10 cellular contexts compared by ENCODE assay signal in genomic region chr2:54551123-54551756, GRCh38.
DNase-seq lines count a peak whose midpoint lies in the region; ATAC-seq and TF ChIP-seq lines count a peak whose summit lies in the region.
"Had no signal": no experiment of that assay in that cellular context is flagged by ENCODE, and none has a peak within 500 bp of the region (broad histone marks: within the 10 kb centered on the region; RNA-seq: fewer than 3 reads in every experiment).

No MANE protein-coding gene starts in this region.

- H3K4me3 Mint-ChIP-seq in T-helper 17 cell, result no peak overlapping the region
- H3K4me3 Mint-ChIP-seq: stimulated activated naive CD8-positive, alpha-beta T cell treated with anti-CD3 and anti-CD28 coated beads, Interleukin-15, Interleukin-2, amounts not matched to agents 100 ng/mL and 50 ng/mL, for 24 hours had no signal

- 32 to 33% methylated on average over 4 of the region's 4 CpGs for WGBS in lower leg skin, 2 donors

- H3K27ac Mint-ChIP-seq in T-helper 17 cell, result no peak overlapping the region
- H3K27ac Mint-ChIP-seq: stimulated activated naive CD8-positive, alpha-beta T cell treated with anti-CD3 and anti-CD28 coated beads, Interleukin-15, Interleukin-2, amounts not matched to agents 100 ng/mL and 50 ng/mL, for 24 hours had no signal

- H3K9me3 ChIP-seq in muscle layer of duodenum (ENCODE audit: control insufficient read depth in 1 of 2, low read length in 2 of 2), result no peaks in the 10 kb centered on the region
- no peaks in the 10 kb centered on the region for H3K9me3 ChIP-seq in T-helper 17 cell (ENCODE audit: control insufficient read depth, low read length, poor library complexity, severe bottlenecking)

- no peak for TF ChIP-seq CTCF in lower leg skin (IDR thresholded peaks at IDR 0.05)

- no peaks in the 10 kb centered on the region for H3K27me3 Mint-ChIP-seq in T-helper 17 cell
- H3K27me3 Mint-ChIP-seq: stimulated activated naive CD8-positive, alpha-beta T cell treated with anti-CD3 and anti-CD28 coated beads, Interleukin-15, Interleukin-2, amounts not matched to agents 100 ng/mL and 50 ng/mL, for 24 hours had no signal

- peaks cover 14% of the 10 kb centered on the region for H3K4me1 Mint-ChIP-seq in T-helper 17 cell

- peaks cover 28 to 35% of the 10 kb centered on the region in 2 donors for H3K4me1 ChIP-seq in muscle layer of duodenum (ENCODE audit: control insufficient read depth in 1 of 2, insufficient read depth in 2 of 2, low read length in 2 of 2)

- H3K36me3 Mint-ChIP-seq in T-helper 17 cell (ENCODE audit: low read depth), result peaks cover 5% of the 10 kb centered on the region

- peak overlapping the region; percentile 14 for H3K27ac ChIP-seq in muscle layer of duodenum (ENCODE audit: low read length)

- intact Hi-C loops in lower leg skin (cut with DNase I; ENCODE audit: low total_unique reads), result no loop called here

- H3K4me3 ChIP-seq in muscle layer of duodenum (ENCODE audit: low read depth in 1 of 2, low read length in 2 of 2) (no peak overlapping the region), lower leg skin (ENCODE audit: low read depth, poor library complexity, severe bottlenecking) (no peak overlapping the region)

- ATAC-seq in GM18861 (IDR thresholded peaks at IDR 0.05; ENCODE audit: unreplicated experiment), result peak; percentile 31
- peak; percentile 43 for ATAC-seq in HG02610 (IDR thresholded peaks at IDR 0.05; ENCODE audit: unreplicated experiment)
- ATAC-seq in T-helper 17 cell, result no peak

- no peaks in the 10 kb centered on the region for H3K36me3 ChIP-seq in muscle layer of duodenum (ENCODE audit: control insufficient read depth in 1 of 2, insufficient read depth in 2 of 2, low read length in 2 of 2)

- TF ChIP-seq POLR2A in lower leg skin (IDR thresholded peaks at IDR 0.05), result no peak

- peak; percentile 65 for DNase-seq in NCI-H526 treated with DMSO at 0.1 percent for 48 hours (lab: John Stamatoyannopoulos, UW)
- no peak for DNase-seq in NOMO-1 (lab: John Stamatoyannopoulos, UW; ENCODE audit: unreplicated experiment in 2 of 2)
- DNase-seq in DMS53 treated with DMSO at 0.1 percent for 48 hours (lab: John Stamatoyannopoulos, UW; ENCODE audit: unreplicated experiment), result no peak
- no peak for DNase-seq in lower leg skin (ENCODE audit: low spot score in 2 of 2)
- DNase-seq in T-helper 17 cell, result no peak
- DNase-seq: activated CD8-positive, alpha-beta memory T cell treated with anti-CD3 and anti-CD28 coated beads, Interleukin-2, amount 50 U/mL, for 4 hours had no signal

- H3K27me3 ChIP-seq in muscle layer of duodenum (ENCODE audit: low read depth, low read length), result no peaks in the 10 kb centered on the region
